Comparison of ENCODE assay signal across 11 cellular contexts in genomic region chr1:244444854-244445253, GRCh38. TPM values are rescaled to one million over a fixed set of nuclear protein-coding genes. Genes with fewer than 3 reads are reported as not detected.
DNase-seq lines count a peak whose midpoint lies in the region; ATAC-seq, FAIRE-seq and TF ChIP-seq lines count a peak whose summit lies in the region.
"Had no signal": no experiment of that assay in that cellular context is flagged by ENCODE, and none has a peak within 500 bp of the region (broad histone marks: within the 10 kb centered on the region; RNA-seq: fewer than 3 reads in every experiment).

No MANE protein-coding gene starts in this region.

- peaks cover 39% of the 10 kb centered on the region for H3K4me1 Mint-ChIP-seq in T-helper 2 cell treated with Interferon-gamma antibody and Interleukin-4, amounts not matched to agents 5 μg/mL and 100 μg/mL, for 36 hours (ENCODE audit: low read depth)

- H3K27me3 Mint-ChIP-seq in T-helper 2 cell treated with Interferon-gamma antibody and Interleukin-4, amounts not matched to agents 5 μg/mL and 100 μg/mL, for 36 hours (ENCODE audit: low read depth), result no peaks in the 10 kb centered on the region

- no peaks in the 10 kb centered on the region for H3K27me3 ChIP-seq in neuronal stem cell (ENCODE audit: control insufficient read depth in 3 of 3, insufficient read depth in 3 of 3, low read depth in 1 of 3, low read length in 3 of 3)

- H3K9ac ChIP-seq in neuronal stem cell (ENCODE audit: low read depth, low read length, poor library complexity), result no peak overlapping the region

- no peaks in the 10 kb centered on the region for H3K9me3 Mint-ChIP-seq in T-helper 2 cell treated with Interferon-gamma antibody and Interleukin-4, amounts not matched to agents 5 μg/mL and 100 μg/mL, for 36 hours

- no peak overlapping the region for H2AFZ ChIP-seq in neuronal stem cell (ENCODE audit: low read length)

- H3K14ac ChIP-seq in neuronal stem cell (ENCODE audit: low read length), result no peak overlapping the region

- peak overlapping the region; percentile 32 for H2AK5ac ChIP-seq in neuronal stem cell (ENCODE audit: low read depth, low read length)

- no peak overlapping the region for H2BK12ac ChIP-seq in neuronal stem cell (ENCODE audit: low read length)

- FAIRE-seq in D721Med (lab: Jason Lieb, UNC), result peak; percentile 89

- no peak overlapping the region for H3K18ac ChIP-seq in neuronal stem cell (ENCODE audit: low read length)

- H2BK15ac ChIP-seq in neuronal stem cell (ENCODE audit: low read length), result no peak overlapping the region

- no peak overlapping the region for H3K4me3 ChIP-seq in neuronal stem cell (ENCODE audit: low read length in 2 of 2)

- peaks cover 0 to 8% of the 10 kb centered on the region in 2 donors for H3K36me3 ChIP-seq in neuronal stem cell (replicated peaks in 1 of 2; ENCODE audit: control insufficient read depth in 2 of 2, insufficient read depth in 2 of 2, low read length in 2 of 2)

- no peak overlapping the region for H3K4me3 Mint-ChIP-seq in T-helper 2 cell treated with Interferon-gamma antibody and Interleukin-4, amounts not matched to agents 5 μg/mL and 100 μg/mL, for 36 hours

- WGBS in neuronal stem cell (ENCODE audit: extremely low coverage in 2 of 2, insufficient read length in 2 of 2, insufficient replicate concordance in 1 of 2), 2 donors, result no CpG with 5 or more reads among the region's 1 CpG

- H3K4ac ChIP-seq in neuronal stem cell (ENCODE audit: low read length), result no peak overlapping the region

- H3K27ac ChIP-seq in epithelial cell of prostate (peak overlapping the region; percentile 0), neuronal stem cell (replicated peaks; ENCODE audit: low read length) (peak overlapping the region; percentile 62)

- H3K36me3 Mint-ChIP-seq in T-helper 2 cell treated with Interferon-gamma antibody and Interleukin-4, amounts not matched to agents 5 μg/mL and 100 μg/mL, for 36 hours (ENCODE audit: low read depth), result peaks cover 27% of the 10 kb centered on the region

- no peak for TF ChIP-seq CTCF in D721Med (IDR thresholded peaks at IDR 0.05; ENCODE audit: insufficient read depth, missing control alignments)

- H3K23ac ChIP-seq in neuronal stem cell (ENCODE audit: low read depth, low read length, poor library complexity), result no peak overlapping the region

- no peak overlapping the region for H3K4me2 ChIP-seq in neuronal stem cell (ENCODE audit: insufficient read depth, low read length, poor library complexity, severe bottlenecking)

- DNase-seq in D721Med (ENCODE audit: insufficient read length, low spot score), result no peak
- DNase-seq in NCI-H2171 (lab: John Stamatoyannopoulos, UW), result peak; percentile 98
- no peak for DNase-seq in epithelial cell of prostate (ENCODE audit: low read depth, low spot score)
- no peak for DNase-seq in neuronal stem cell (ENCODE audit: low spot score)
- DNase-seq in cerebellar nuclear complex (lab: John Stamatoyannopoulos, UW), result no peak
- DNase-seq in T-helper 2 cell treated with Interferon-gamma antibody and Interleukin-4, amounts not matched to agents 5 μg/mL and 100 μg/mL, for 36 hours (ENCODE audit: low spot score), result no peak
- no peak for DNase-seq in left ventricle myocardium superior
- DNase-seq: activated CD4-positive, alpha-beta T cell treated with anti-CD3 and anti-CD28 coated beads, Interleukin-2, amount 50 U/mL, for 1 hour; COR-L47; MV-4-11 had no signal

- H2BK5ac ChIP-seq in neuronal stem cell (ENCODE audit: low read length), result no peak overlapping the region

- no peak overlapping the region for H2BK120ac ChIP-seq in neuronal stem cell (ENCODE audit: low read depth, low read length)

- intact Hi-C loops in left ventricle myocardium superior (cut with micrococcal nuclease), result no loop called here

- no peak overlapping the region for H4K91ac ChIP-seq in neuronal stem cell (ENCODE audit: low read depth, low read length, poor library complexity)

- peaks cover 7 to 16% of the 10 kb centered on the region in 2 donors for H3K4me1 ChIP-seq in neuronal stem cell (ENCODE audit: control insufficient read depth in 2 of 2, insufficient read depth in 1 of 2, low read depth in 1 of 2, low read length in 2 of 2)

- H3K27ac Mint-ChIP-seq in T-helper 2 cell treated with Interferon-gamma antibody and Interleukin-4, amounts not matched to agents 5 μg/mL and 100 μg/mL, for 36 hours, result no peak overlapping the region

- peaks cover 0 to 4% of the 10 kb centered on the region in 2 donors for H3K9me3 ChIP-seq in neuronal stem cell (replicated peaks in 1 of 2; ENCODE audit: control insufficient read depth in 2 of 2, insufficient read depth in 1 of 2, low read depth in 1 of 2, low read length in 2 of 2)

- H3K79me1 ChIP-seq in neuronal stem cell (ENCODE audit: low read depth, low read length), result no peaks in the 10 kb centered on the region

- H4K8ac ChIP-seq in neuronal stem cell (ENCODE audit: low read depth, low read length), result no peak overlapping the region

- ATAC-seq in GM21526 (IDR thresholded peaks at IDR 0.05; ENCODE audit: low FRiP score, unreplicated experiment) (no peak), left ventricle myocardium superior (no peak)

RNA-seq across cellular contexts. Expression of gene ADSS2, which starts 6.9 kb away (rescaled TPM):
- polyA plus RNA-seq in neuronal stem cell (2013, experiment 1 of 2), result 41.9 TPM
- 42.3 TPM for polyA plus RNA-seq in neuronal stem cell (2013, experiment 2 of 2)
- total RNA-seq in left ventricle myocardium superior, result 5.1 TPM

RNA-seq across cellular contexts. Expression of gene CATSPERE, which starts 16.2 kb away (rescaled TPM):
- polyA plus RNA-seq in neuronal stem cell (2013, experiment 1 of 2), result 0.26 TPM
- polyA plus RNA-seq in neuronal stem cell (2013, experiment 2 of 2), result 0.35 TPM
- total RNA-seq in left ventricle myocardium superior, result 0.50 TPM
